ENCODE assay signal across 17 cellular contexts in genomic region chr1:48251858-48252257, GRCh38. TPM values are rescaled to one million over a fixed set of nuclear protein-coding genes. Genes with fewer than 3 reads are reported as not detected.
DNase-seq lines count a peak whose midpoint lies in the region; ATAC-seq and TF ChIP-seq lines count a peak whose summit lies in the region.
"Had no signal": no experiment of that assay in that cellular context is flagged by ENCODE, and none has a peak within 500 bp of the region (broad histone marks: within the 10 kb centered on the region; RNA-seq: fewer than 3 reads in every experiment).

No MANE protein-coding gene starts in this region.

- no peaks in the 10 kb centered on the region for H3K36me3 Mint-ChIP-seq in activated naive CD8-positive, alpha-beta T cell treated with anti-CD3 and anti-CD28 coated beads, Interleukin-2, amount 50 U/mL, for 24 hours (ENCODE audit: low read depth)

- no peaks in the 10 kb centered on the region for H4K20me1 ChIP-seq in DND-41 (ENCODE audit: insufficient read depth, low read length)

- H3K4me1 Mint-ChIP-seq in activated naive CD8-positive, alpha-beta T cell treated with anti-CD3 and anti-CD28 coated beads, Interleukin-2, amount 50 U/mL, for 24 hours: no peaks in the 10 kb centered on the region

- H3K9ac ChIP-seq in DND-41 (ENCODE audit: low read depth, low read length): no peak overlapping the region

- peaks cover 4% of the 10 kb centered on the region for H3K27me3 ChIP-seq in DND-41 (ENCODE audit: insufficient read depth, low read length, poor library complexity)

- H3K27ac ChIP-seq in DND-41 (ENCODE audit: low read length) (no peak overlapping the region), HEK293 (ENCODE audit: extremely low read depth, low read depth, low read length) (no peak overlapping the region), VCaP (peak overlapping the region; percentile 81)
- H3K27ac ChIP-seq: A549 had no signal

- TF ChIP-seq CTCF in DND-41 (IDR thresholded peaks at IDR 0.05; ENCODE audit: borderline replicate concordance, extremely low read depth, low read length, poor library complexity, severe bottlenecking) (no peak), HEK293 (tag by site-specific recombination; IDR thresholded peaks at IDR 0.05) (no peak), VCaP (conservative IDR thresholded peaks at IDR 0.05) (no peak), mucosa of descending colon (IDR thresholded peaks at IDR 0.05) (no peak), foreskin fibroblast (IDR thresholded peaks at IDR 0.05; ENCODE audit: low read depth, low read length) (no peak)

- no peaks in the 10 kb centered on the region for H3K79me2 ChIP-seq in DND-41 (ENCODE audit: insufficient read depth, low read length)

- peaks cover 10% of the 10 kb centered on the region for H3K27me3 Mint-ChIP-seq in activated naive CD8-positive, alpha-beta T cell treated with anti-CD3 and anti-CD28 coated beads, Interleukin-2, amount 50 U/mL, for 24 hours

- H3K4me3 ChIP-seq in DND-41 (ENCODE audit: low read depth in 1 of 2, low read length in 2 of 2): no peak overlapping the region
- H3K4me3 ChIP-seq in HEK293 (ENCODE audit: low read depth, low read length): no peak overlapping the region
- H3K4me3 ChIP-seq in mucosa of descending colon: no peak overlapping the region
- no peak overlapping the region for H3K4me3 ChIP-seq in foreskin fibroblast (ENCODE audit: low read depth in 1 of 2, low read length in 2 of 2)
- H3K4me3 ChIP-seq: A549, HAP-1, K562 had no signal

- peaks cover 11% of the 10 kb centered on the region; the same call in 1 of the 2 replicates for H3K4me1 ChIP-seq in DND-41 (ENCODE audit: insufficient read depth, low read length)
- no peaks in the 10 kb centered on the region for H3K4me1 ChIP-seq in HEK293 (ENCODE audit: control insufficient read depth, insufficient read depth, low read length)
- H3K4me1 ChIP-seq in mucosa of descending colon (ENCODE audit: low read depth): peaks cover 10% of the 10 kb centered on the region
- H3K4me1 ChIP-seq: A549, Caco-2, HAP-1 had no signal

- no peak overlapping the region for H3K4me2 ChIP-seq in DND-41 (ENCODE audit: insufficient read depth, low read length)
- H3K4me2 ChIP-seq: A549 had no signal

- CTCF ChIA-PET in HEK293 (lab: Yijun Ruan, JAX): interaction anchor here (0.6 to 1.6 kb wide), 5 partner anchors 12 to 791 kb away, joined by 3 to 4 read pairs (median 3); no protein-coding TSS in a partner anchor

- ATAC-seq in DND-41 (ENCODE audit: insufficient read depth, low read depth) (peak; percentile 76), mucosa of descending colon (peak; percentile 56), HG02870 (IDR thresholded peaks at IDR 0.05; ENCODE audit: unreplicated experiment) (no peak)
- ATAC-seq in activated naive CD8-positive, alpha-beta T cell treated with anti-CD3 and anti-CD28 coated beads, Interleukin-2, amount 50 U/mL, for 24 hours: no peak
- ATAC-seq: A549, K562 had no signal

- intact Hi-C loops in mucosa of descending colon (cut with DNase I, micrococcal nuclease): no loop called here

- POLR2A ChIA-PET in HEK293 (lab: Yijun Ruan, JAX): no interaction called here

- no peaks in the 10 kb centered on the region for H3K36me3 ChIP-seq in DND-41 (ENCODE audit: insufficient read depth, low read length)
- no peaks in the 10 kb centered on the region for H3K36me3 ChIP-seq in HEK293 (ENCODE audit: control insufficient read depth in 2 of 2, insufficient read depth in 1 of 2, low read length in 2 of 2)
- H3K36me3 ChIP-seq in mucosa of descending colon (ENCODE audit: low read depth): no peaks in the 10 kb centered on the region
- H3K36me3 ChIP-seq: HAP-1 had no signal

- no peak overlapping the region for H3K27ac Mint-ChIP-seq in activated naive CD8-positive, alpha-beta T cell treated with anti-CD3 and anti-CD28 coated beads, Interleukin-2, amount 50 U/mL, for 24 hours
- H3K27ac Mint-ChIP-seq: CD4-positive, alpha-beta T cell had no signal

- H3K9me3 Mint-ChIP-seq in activated naive CD8-positive, alpha-beta T cell treated with anti-CD3 and anti-CD28 coated beads, Interleukin-2, amount 50 U/mL, for 24 hours: no peaks in the 10 kb centered on the region
- H3K9me3 Mint-ChIP-seq: CD4-positive, alpha-beta T cell had no signal

- H3K9me3 ChIP-seq in DND-41 (ENCODE audit: insufficient read depth, low read length, severe bottlenecking): no peaks in the 10 kb centered on the region
- no peaks in the 10 kb centered on the region for H3K9me3 ChIP-seq in HEK293 (ENCODE audit: control insufficient read depth, insufficient read depth, low read depth, low read length)
- no peaks in the 10 kb centered on the region for H3K9me3 ChIP-seq in mucosa of descending colon
- H3K9me3 ChIP-seq: A549, Caco-2, HAP-1 had no signal

- H3K4me3 Mint-ChIP-seq in activated naive CD8-positive, alpha-beta T cell treated with anti-CD3 and anti-CD28 coated beads, Interleukin-2, amount 50 U/mL, for 24 hours: no peak overlapping the region
- H3K4me3 Mint-ChIP-seq: CD4-positive, alpha-beta T cell had no signal

- no peak overlapping the region for H2AFZ ChIP-seq in DND-41 (ENCODE audit: low read depth, low read length)

- DNase-seq in DND-41: peak; percentile 33
- no peak for DNase-seq in mucosa of descending colon
- DNase-seq in foreskin fibroblast: no peak
- no peak for DNase-seq in SIG-M5 (lab: John Stamatoyannopoulos, UW)
- DNase-seq in activated naive CD8-positive, alpha-beta T cell treated with anti-CD3 and anti-CD28 coated beads, Interleukin-2, amount 50 U/mL, for 24 hours: no peak
- DNase-seq: AML-193; Caco-2; CD4-positive, alpha-beta T cell; GDM1 had no signal

TF ChIP-seq in HEK293, 187 proteins besides CTCF, POLR2A, EP300 and RAD21:
- TF ChIP-seq AEBP2 (tag by site-specific recombination; IDR thresholded peaks at IDR 0.05; ENCODE audit: borderline replicate concordance): no peak
- no peak for TF ChIP-seq ZNF629 (tag by site-specific recombination; IDR thresholded peaks at IDR 0.05)
- no peak for TF ChIP-seq ZNF837 (tag by site-specific recombination; IDR thresholded peaks at IDR 0.05)
- TF ChIP-seq, protein P1, sequence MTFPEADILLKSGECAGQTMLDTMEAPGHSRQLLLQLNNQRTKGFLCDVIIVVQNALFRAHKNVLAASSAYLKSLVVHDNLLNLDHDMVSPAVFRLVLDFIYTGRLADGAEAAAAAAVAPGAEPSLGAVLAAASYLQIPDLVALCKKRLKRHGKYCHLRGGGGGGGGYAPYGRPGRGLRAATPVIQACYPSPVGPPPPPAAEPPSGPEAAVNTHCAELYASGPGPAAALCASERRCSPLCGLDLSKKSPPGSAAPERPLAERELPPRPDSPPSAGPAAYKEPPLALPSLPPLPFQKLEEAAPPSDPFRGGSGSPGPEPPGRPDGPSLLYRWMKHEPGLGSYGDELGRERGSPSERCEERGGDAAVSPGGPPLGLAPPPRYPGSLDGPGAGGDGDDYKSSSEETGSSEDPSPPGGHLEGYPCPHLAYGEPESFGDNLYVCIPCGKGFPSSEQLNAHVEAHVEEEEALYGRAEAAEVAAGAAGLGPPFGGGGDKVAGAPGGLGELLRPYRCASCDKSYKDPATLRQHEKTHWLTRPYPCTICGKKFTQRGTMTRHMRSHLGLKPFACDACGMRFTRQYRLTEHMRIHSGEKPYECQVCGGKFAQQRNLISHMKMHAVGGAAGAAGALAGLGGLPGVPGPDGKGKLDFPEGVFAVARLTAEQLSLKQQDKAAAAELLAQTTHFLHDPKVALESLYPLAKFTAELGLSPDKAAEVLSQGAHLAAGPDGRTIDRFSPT (tag by site-specific recombination; IDR thresholded peaks at IDR 0.05): no peak
- TF ChIP-seq KLF1 (tag by site-specific recombination; IDR thresholded peaks at IDR 0.05): no peak
- no peak for TF ChIP-seq ZNF416 (tag by site-specific recombination; IDR thresholded peaks at IDR 0.05)
- TF ChIP-seq ZNF791 (tag by site-specific recombination; IDR thresholded peaks at IDR 0.05): no peak
- TF ChIP-seq MEIS1 (CRISPR knock-in tag; IDR thresholded peaks at IDR 0.05; ENCODE audit: borderline replicate concordance): no peak
- peak; percentile 48; the same call in 1 of the 2 replicates for TF ChIP-seq REST (tag by site-specific recombination; IDR thresholded peaks at IDR 0.05)
TF ChIP-seq in HEK293: peak in this region for 1.

RNA-seq across cellular contexts. Expression of gene SLC5A9, which starts 29.3 kb away (rescaled TPM):
- total RNA-seq in mucosa of descending colon: 1 to 10 TPM in 2 of 3 donors, under 1 TPM in 1; 0.73 to 3.0 (median 2.4) TPM
- total RNA-seq: CD4-positive, alpha-beta T cell; Daoy; H4; K562 had no signal

Comparison
In these comparisons a context has a peak if more than half of its experiments do, and no peak if none do; other contexts are left out.
1. ATAC-seq: peak in DND-41 (single experiment) and mucosa of descending colon (single experiment); none in HG02870 (single experiment) and activated naive CD8-positive, alpha-beta T cell treated with anti-CD3 and anti-CD28 coated beads, Interleukin-2, amount 50 U/mL, for 24 hours (single experiment).